Comparison of ENCODE assay signal across 12 cellular contexts in genomic region chr2:179104736-179105135, GRCh38. TPM values are rescaled to one million over a fixed set of nuclear protein-coding genes. Genes with fewer than 3 reads are reported as not detected.
DNase-seq lines count a peak whose midpoint lies in the region; ATAC-seq and TF ChIP-seq lines count a peak whose summit lies in the region.
"Had no signal": no experiment of that assay in that cellular context is flagged by ENCODE, and none has a peak within 500 bp of the region (broad histone marks: within the 10 kb centered on the region; RNA-seq: fewer than 3 reads in every experiment).

No MANE protein-coding gene starts in this region.

- H3K27ac Mint-ChIP-seq in WTC11: no peak overlapping the region
- H3K27ac Mint-ChIP-seq: activated CD8-positive, alpha-beta memory T cell treated with anti-CD3 and anti-CD28 coated beads, Interleukin-2, amount 10 ng/mL, durations not matched to agents 7 days and 5 days had no signal

- H2AFZ ChIP-seq in hepatocyte (no peak overlapping the region), osteoblast (ENCODE audit: low read length) (no peak overlapping the region)

- in situ Hi-C loops in transverse colon (cut with MboI; ENCODE audit: low pct_ligation_motif_present in 1 of 4, low pct_unique_long_range_greater_than_20kb in 1 of 4, low sequenced_read_pairs in 3 of 4): no loop called here

- H3K4me3 Mint-ChIP-seq in WTC11: no peak overlapping the region
- H3K4me3 Mint-ChIP-seq: activated CD8-positive, alpha-beta memory T cell treated with anti-CD3 and anti-CD28 coated beads, Interleukin-2, amount 10 ng/mL, durations not matched to agents 7 days and 5 days; neural crest cell had no signal

- H3K4me1 ChIP-seq in left ventricle myocardium inferior (peaks cover 19% of the 10 kb centered on the region), hepatocyte (ENCODE audit: insufficient read depth) (peaks cover 19% of the 10 kb centered on the region), transverse colon (peaks cover 0 to 30% (median 16%) of the 10 kb centered on the region in 4 donors), osteoblast (ENCODE audit: insufficient read depth, low read length) (peaks cover 28% of the 10 kb centered on the region)
- H3K4me1 ChIP-seq: uterus had no signal

- no peak for TF ChIP-seq POLR2A in transverse colon (IDR thresholded peaks at IDR 0.05)

- H3K9me3 ChIP-seq in left ventricle myocardium inferior (replicated peaks): no peaks in the 10 kb centered on the region
- no peaks in the 10 kb centered on the region for H3K9me3 ChIP-seq in hepatocyte (ENCODE audit: low read depth)
- H3K9me3 ChIP-seq in transverse colon: no peaks in the 10 kb centered on the region
- no peaks in the 10 kb centered on the region for H3K9me3 ChIP-seq in osteoblast (ENCODE audit: low read depth, low read length)
- H3K9me3 ChIP-seq: uterus had no signal

- 74% methylated on average over 2 of the region's 2 CpGs for WGBS in hepatocyte (ENCODE audit: low lambda C conversion rate, missing lambda C conversion rate)
- 63 to 83% methylated on average over 1 to 2 of the region's 2 CpGs for WGBS in transverse colon (ENCODE audit: low coverage in 1 of 2), 2 donors

- intact Hi-C loops in Right ventricle myocardium inferior (cut with DNase I): no loop called here
- intact Hi-C loops in left ventricle myocardium inferior (cut with micrococcal nuclease): no loop called here
- intact Hi-C loops in transverse colon (cut with DNase I; ENCODE audit: low total_unique reads): no loop called here

- no peaks in the 10 kb centered on the region for H3K27me3 Mint-ChIP-seq in WTC11 (ENCODE audit: low read depth)
- H3K27me3 Mint-ChIP-seq: activated CD8-positive, alpha-beta memory T cell treated with anti-CD3 and anti-CD28 coated beads, Interleukin-2, amount 10 ng/mL, durations not matched to agents 7 days and 5 days had no signal

- H3K79me2 ChIP-seq in hepatocyte (no peaks in the 10 kb centered on the region), osteoblast (ENCODE audit: insufficient read depth, low read length) (no peaks in the 10 kb centered on the region)

- ATAC-seq in Right ventricle myocardium inferior: peak; percentile 50
- ATAC-seq in GM18909 (IDR thresholded peaks at IDR 0.05; ENCODE audit: poor library complexity, unreplicated experiment): no peak
- no peak for ATAC-seq in WTC11
- ATAC-seq: activated CD8-positive, alpha-beta memory T cell treated with anti-CD3 and anti-CD28 coated beads, Interleukin-2, amount 10 ng/mL, durations not matched to agents 7 days and 5 days had no signal

- DNase-seq in Right ventricle myocardium inferior (ENCODE audit: missing footprints): no peak
- DNase-seq in left ventricle myocardium inferior: no peak
- DNase-seq in amniotic epithelial cell (ENCODE audit: low read depth): peak; percentile 67
- peak; percentile 15 for DNase-seq in hepatocyte (ENCODE audit: low spot score)
- no peak for DNase-seq in transverse colon
- no peak for DNase-seq in osteoblast (ENCODE audit: insufficient read length, low spot score, missing footprints)
- DNase-seq in WTC11 (ENCODE audit: low spot score): no peak
- DNase-seq: activated CD8-positive, alpha-beta memory T cell treated with anti-CD3 and anti-CD28 coated beads, Interleukin-2, amount 10 ng/mL, durations not matched to agents 7 days and 5 days; NCI-H2107; uterus had no signal

- peaks cover 27% of the 10 kb centered on the region for H3K36me3 ChIP-seq in left ventricle myocardium inferior
- no peaks in the 10 kb centered on the region for H3K36me3 ChIP-seq in hepatocyte (replicated peaks; ENCODE audit: insufficient read depth, low read depth)
- H3K36me3 ChIP-seq in transverse colon: peaks cover 0 to 5% (median 0%) of the 10 kb centered on the region in 4 donors
- peaks cover 11% of the 10 kb centered on the region for H3K36me3 ChIP-seq in osteoblast (ENCODE audit: insufficient read depth, low read length)
- H3K36me3 ChIP-seq: uterus had no signal

- no peaks in the 10 kb centered on the region for H3K9me2 ChIP-seq in hepatocyte (replicated peaks; ENCODE audit: insufficient read depth)

- H3K27ac ChIP-seq in left ventricle myocardium inferior (replicated peaks) (no peak overlapping the region), hepatocyte (peak overlapping the region; percentile 65), transverse colon (peak overlapping the region; percentile 5 to 62 (median 41)), osteoblast (ENCODE audit: low read depth, low read length) (no peak overlapping the region)

- H3K4me2 ChIP-seq in hepatocyte: no peak overlapping the region
- H3K4me2 ChIP-seq in osteoblast (ENCODE audit: insufficient read depth, low read length): no peak overlapping the region

- peak; percentile 29 for TF ChIP-seq EP300 in transverse colon (IDR thresholded peaks at IDR 0.05; ENCODE audit: low read depth)

- H3K36me3 Mint-ChIP-seq in WTC11: peaks cover 2% of the 10 kb centered on the region; the same call in 1 of the 2 replicates

- no peaks in the 10 kb centered on the region; the same call in 1 of the 2 replicates for H3K9me3 Mint-ChIP-seq in WTC11
- H3K9me3 Mint-ChIP-seq: neural crest cell had no signal

- TF ChIP-seq CTCF in left ventricle myocardium inferior (IDR thresholded peaks at IDR 0.05; ENCODE audit: borderline replicate concordance): no peak
- no peak for TF ChIP-seq CTCF in hepatocyte (IDR thresholded peaks at IDR 0.05; ENCODE audit: poor library complexity)
- no peak for TF ChIP-seq CTCF in transverse colon (IDR thresholded peaks at IDR 0.05)
- TF ChIP-seq CTCF in osteoblast (IDR thresholded peaks at IDR 0.05; ENCODE audit: extremely low read depth, low read depth, low read length): no peak
- TF ChIP-seq CTCF in WTC11 (IDR thresholded peaks at IDR 0.05): no peak

- H3K4me1 Mint-ChIP-seq in WTC11: peaks cover 2% of the 10 kb centered on the region; the same call in 1 of the 2 replicates

- H3K4me3 ChIP-seq in left ventricle myocardium inferior: no peak overlapping the region
- no peak overlapping the region for H3K4me3 ChIP-seq in hepatocyte
- no peak overlapping the region for H3K4me3 ChIP-seq in transverse colon
- no peak overlapping the region for H3K4me3 ChIP-seq in osteoblast (ENCODE audit: insufficient read depth, low read length)
- H3K4me3 ChIP-seq: uterus had no signal

- H3K27me3 ChIP-seq in left ventricle myocardium inferior (ENCODE audit: low read depth) (no peaks in the 10 kb centered on the region), hepatocyte (no peaks in the 10 kb centered on the region), transverse colon (no peaks in the 10 kb centered on the region), osteoblast (ENCODE audit: insufficient read depth, low read length) (no peaks in the 10 kb centered on the region)
- H3K27me3 ChIP-seq: uterus had no signal

- H4K20me1 ChIP-seq in hepatocyte (ENCODE audit: insufficient read depth, poor library complexity, severe bottlenecking) (no peaks in the 10 kb centered on the region), osteoblast (ENCODE audit: insufficient read depth, low read length) (no peaks in the 10 kb centered on the region)

- CTCF ChIA-PET in WTC11 (lab: Charles Lee): interaction anchor here (1.4 kb wide), 1 partner anchor 25 kb away, joined by 4 read pairs; no protein-coding TSS in a partner anchor

- POLR2A ChIA-PET in WTC11 (lab: Charles Lee): no interaction called here

TF ChIP-seq in WTC11, 78 proteins besides CTCF, POLR2A, EP300 and RAD21:
- no peak for TF ChIP-seq FOXK1 (CRISPR knock-in tag; IDR thresholded peaks at IDR 0.05)
- no peak for TF ChIP-seq FOXJ3 (CRISPR knock-in tag; IDR thresholded peaks at IDR 0.05; ENCODE audit: borderline replicate concordance)
- no peak for TF ChIP-seq SOX15 (CRISPR knock-in tag; IDR thresholded peaks at IDR 0.05)
- no peak for TF ChIP-seq EMX1 (CRISPR knock-in tag; IDR thresholded peaks at IDR 0.05)
- no peak for TF ChIP-seq ZNF138 (CRISPR knock-in tag; conservative IDR thresholded peaks at IDR 0.05)
- TF ChIP-seq RORB (CRISPR knock-in tag; IDR thresholded peaks at IDR 0.05): no peak

RNA-seq across cellular contexts. Expression of gene CCDC141, which starts 54.8 kb away (rescaled TPM):
- total RNA-seq in Right ventricle myocardium inferior: 116 TPM
- total RNA-seq in left ventricle myocardium inferior: 208 TPM
- total RNA-seq in hepatocyte: 5.0 and 7.2 TPM in 2 replicates
- polyA plus RNA-seq in hepatocyte: 3.0 and 3.8 TPM in 2 replicates
- total RNA-seq in transverse colon: 1 to 10 TPM in 3 of 4 donors, under 1 TPM in 1; 0.40 to 8.6 (median 2.4) TPM
- not detected in 2 replicates for total RNA-seq in osteoblast
- total RNA-seq in WTC11 (2021): 8.5 to 10.2 TPM (median 8.8 TPM) in 3 replicates
- total RNA-seq: neural crest cell had no signal

Comparison
In these comparisons a context has a peak if more than half of its experiments do, and no peak if none do; other contexts are left out.
1. DNase-seq: peak in amniotic epithelial cell (single experiment) and hepatocyte (single experiment); none in Right ventricle myocardium inferior (single experiment), left ventricle myocardium inferior (single experiment), transverse colon (single experiment), osteoblast (single experiment) and WTC11 (single experiment).
2. H3K27ac ChIP-seq: peak in hepatocyte (single experiment) and transverse colon (4 of 4); none in left ventricle myocardium inferior (single experiment) and osteoblast (single experiment).
3. RNA of gene CCDC141, which starts 54.8 kb away (total RNA-seq): 208 TPM in left ventricle myocardium inferior (single experiment) and 116 TPM in Right ventricle myocardium inferior (single experiment); 8.5 to 10.2 TPM in WTC11, 5.0 to 7.2 TPM in hepatocyte, 0.40 to 8.6 TPM in transverse colon and not detected in osteoblast; every median in the first group is over 10 times any median in the second.